ENCODE assay signal across 9 cellular contexts in the genomic region with DNA sequence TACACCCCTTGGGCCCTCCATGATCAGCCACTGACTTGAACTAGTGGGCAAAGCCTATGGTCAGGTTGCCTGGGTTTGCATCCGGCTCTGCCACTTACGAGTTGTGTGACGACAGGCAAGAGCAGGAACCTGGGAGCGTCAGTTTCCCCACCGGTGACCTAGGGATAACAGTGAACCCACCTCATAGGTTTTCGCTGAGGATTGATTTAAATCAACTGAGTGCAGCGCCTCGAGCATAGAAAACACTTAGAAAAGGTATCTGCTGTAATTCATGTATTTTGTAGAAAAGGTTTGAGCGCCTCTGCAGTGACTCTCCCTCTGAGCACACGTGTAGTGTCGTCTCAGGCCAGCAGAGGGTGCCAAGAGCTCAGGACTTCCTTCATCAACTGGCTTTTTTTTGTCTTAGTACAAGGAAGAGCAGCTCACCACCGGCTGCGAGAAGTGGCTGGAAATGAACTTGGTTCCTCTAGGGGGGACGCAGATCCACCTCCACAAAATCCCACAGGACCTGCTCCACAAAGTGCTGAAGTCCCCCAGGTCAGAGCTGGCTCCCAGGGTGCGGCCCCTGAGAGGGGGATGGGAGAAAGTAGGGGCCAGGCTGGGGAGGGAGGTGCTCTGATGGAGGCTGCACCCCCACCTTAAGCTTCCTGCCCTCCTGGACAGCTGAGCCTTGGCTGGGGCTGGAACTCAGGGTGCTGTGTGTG. TPM values are rescaled to one million over a fixed set of nuclear protein-coding genes. Genes with fewer than 3 reads are reported as not detected.
DNase-seq lines count a peak whose midpoint lies in the region; ATAC-seq and TF ChIP-seq lines count a peak whose summit lies in the region.
"Had no signal": no experiment of that assay in that cellular context is flagged by ENCODE, and none has a peak within 500 bp of the region (broad histone marks: within the 10 kb centered on the region; RNA-seq: fewer than 3 reads in every experiment).

No MANE protein-coding gene starts in this region.

- peak; percentile 90 for TF ChIP-seq CTCF in CD4-positive, alpha-beta T cell (IDR thresholded peaks at IDR 0.05)
- TF ChIP-seq CTCF in ovary (IDR thresholded peaks at IDR 0.05) (peak; percentile 69 to 86 (median 85)), thoracic aorta (IDR thresholded peaks at IDR 0.05) (peak; percentile 93)

- no peaks in the 10 kb centered on the region for H3K9me3 ChIP-seq in CD4-positive, alpha-beta T cell (ENCODE audit: control insufficient read depth, low read length)
- H3K9me3 ChIP-seq in ovary (no peaks in the 10 kb centered on the region), thoracic aorta (no peaks in the 10 kb centered on the region)
- H3K9me3 ChIP-seq: SJSA1 had no signal

- no peaks in the 10 kb centered on the region for H3K27me3 ChIP-seq in CD4-positive, alpha-beta T cell (ENCODE audit: control insufficient read depth, insufficient read depth, low read length)
- H3K27me3 ChIP-seq in ovary (no peaks in the 10 kb centered on the region), thoracic aorta (replicated peaks; ENCODE audit: insufficient read depth) (no peaks in the 10 kb centered on the region)
- H3K27me3 ChIP-seq: SJSA1 had no signal

- H3K36me3 ChIP-seq in ovary (no peaks in the 10 kb centered on the region), thoracic aorta (no peaks in the 10 kb centered on the region)
- H3K36me3 ChIP-seq: SJSA1 had no signal

- TF ChIP-seq EP300 in ovary (IDR thresholded peaks at IDR 0.05): no peak

- peak; percentile 39 to 67 (median 56) for DNase-seq in CD4-positive, alpha-beta T cell
- DNase-seq in LoVo (ENCODE audit: low spot score) (peak; percentile 86), SHP77 treated with DMSO at 0.1 percent for 48 hours (lab: John Stamatoyannopoulos, UW) (peak; percentile 51), germinal center (ENCODE audit: low spot score) (peak; percentile 68), ovary (peak; percentile 69 to 87 (median 84)), thoracic aorta (ENCODE audit: low spot score) (no peak)
- DNase-seq in activated naive CD4-positive, alpha-beta T cell treated with Interleukin-2 at 50 U/mL for 16 hours: peak; percentile 67

- H3K4me3 ChIP-seq in ovary (peak overlapping the region; percentile 21), thoracic aorta (peak overlapping the region; percentile 53)
- H3K4me3 ChIP-seq: SJSA1 had no signal

- H3K27me3 Mint-ChIP-seq in CD4-positive, alpha-beta T cell: peaks cover 6% of the 10 kb centered on the region

- POLR2A ChIA-PET in CD4-positive, alpha-beta T cell (lab: Charles Lee): interaction anchor here (1.0 kb wide), 1 partner anchor 266 kb away, joined by 3 read pairs; no protein-coding TSS in a partner anchor

- H3K36me3 Mint-ChIP-seq in CD4-positive, alpha-beta T cell (ENCODE audit: low read depth): no peaks in the 10 kb centered on the region

- ATAC-seq in CD4-positive, alpha-beta T cell (ENCODE audit: poor library complexity): peak; percentile 95
- peak; percentile 59 for ATAC-seq in GM21447 (IDR thresholded peaks at IDR 0.05; ENCODE audit: unreplicated experiment)
- ATAC-seq in thoracic aorta (ENCODE audit: insufficient number of reproducible peaks, low FRiP score, low read depth): peak; percentile 62

- H3K4me1 ChIP-seq in ovary (ENCODE audit: insufficient read depth) (no peaks in the 10 kb centered on the region), thoracic aorta (ENCODE audit: control insufficient read depth in 1 of 2, low read depth in 2 of 2) (peaks cover 0 to 6% of the 10 kb centered on the region in 2 donors)

- 24 to 31% (median 29%) methylated on average over 15 of the region's 15 CpGs for WGBS in ovary, 3 donors

- H3K4me3 Mint-ChIP-seq in CD4-positive, alpha-beta T cell: peak overlapping the region; percentile 25

- no peak overlapping the region for H3K27ac ChIP-seq in CD4-positive, alpha-beta T cell (ENCODE audit: low read depth, low read length)
- H3K27ac ChIP-seq in ovary: no peak overlapping the region
- no peak overlapping the region for H3K27ac ChIP-seq in thoracic aorta
- H3K27ac ChIP-seq: SJSA1 had no signal

- no peak for TF ChIP-seq POLR2A in ovary (IDR thresholded peaks at IDR 0.05)

- peaks cover 14% of the 10 kb centered on the region for H3K4me1 Mint-ChIP-seq in CD4-positive, alpha-beta T cell (ENCODE audit: low read depth)

- intact Hi-C loops in CD4-positive, alpha-beta T cell (cut with DNase I, micrococcal nuclease): loop anchor here (1.0 to 2.0 kb wide), 7 partner anchors 44 to 1260 kb away; no protein-coding TSS in a partner anchor
- intact Hi-C loops in ovary (cut with DNase I): loop anchor here (5.0 to 10.0 kb wide), 5 partner anchors 44 to 269 kb away; no protein-coding TSS in a partner anchor

- CTCF ChIA-PET in CD4-positive, alpha-beta T cell (lab: Charles Lee): interaction anchor here (0.5 to 1.9 kb wide), 11 partner anchors 9 to 405 kb away, joined by 3 to 22 read pairs (median 4); no protein-coding TSS in a partner anchor

- no peaks in the 10 kb centered on the region for H3K9me3 Mint-ChIP-seq in CD4-positive, alpha-beta T cell

- no peak overlapping the region for H3K27ac Mint-ChIP-seq in CD4-positive, alpha-beta T cell

RNA-seq across cellular contexts. Expression of gene BTBD16, which starts 27.7 kb away (rescaled TPM):
- not detected for total RNA-seq in CD4-positive, alpha-beta T cell
- total RNA-seq in ovary (1 to 10 TPM in 1 of 7 donors, under 1 TPM in 1, not detected in 5; 0.42 to 1.8 TPM), thoracic aorta (not detected)
- not detected for polyA plus RNA-seq in ovary
- total RNA-seq: SJSA1 had no signal
